30 cellular contexts compared by ENCODE assay signal in genomic region chr6:18039481-18039880, GRCh38. TPM values are rescaled to one million over a fixed set of nuclear protein-coding genes. Genes with fewer than 3 reads are reported as not detected.
"Had no signal": no experiment of that assay in that cellular context is flagged by ENCODE, and none has a peak within 500 bp of the region (broad histone marks: within the 10 kb centered on the region; RNA-seq: fewer than 3 reads in every experiment).

No MANE protein-coding gene starts in this region.

- H3K79me2 ChIP-seq: parathyroid adenoma had no signal

- H3K4me2 ChIP-seq: smooth muscle cell had no signal

- DNase-seq: activated CD4-positive, alpha-beta T cell treated with anti-CD3 and anti-CD28 coated beads for 48 hours; activated CD4-positive, alpha-beta T cell treated with anti-CD3 and anti-CD28 coated beads, Interleukin-2, amount 50 U/mL, for 48 hours; activated CD8-positive, alpha-beta memory T cell treated with anti-CD3 and anti-CD28 coated beads for 24 hours; activated effector memory CD4-positive, alpha-beta T cell treated with Interleukin-2 at 50 U/mL for 16 hours; activated naive CD4-positive, alpha-beta T cell treated with anti-CD3 and anti-CD28 coated beads for 36 hours; activated naive CD8-positive, alpha-beta T cell treated with anti-CD3 and anti-CD28 coated beads for 36 hours; adrenal gland; aorta; brain microvascular endothelial cell; dorsolateral prefrontal cortex; effector memory CD4-positive, alpha-beta T cell; erythroblast; foreskin melanocyte; left ventricle myocardium inferior; naive thymus-derived CD4-positive, alpha-beta T cell; stimulated activated CD4-positive, alpha-beta T cell treated with anti-CD3 and anti-CD28 coated beads, Interleukin-1b, Interleukin-23, amount 100 ng/mL, for 48 hours; stimulated activated CD4-positive, alpha-beta T cell treated with anti-CD3 and anti-CD28 coated beads, Interleukin-4, amount 100 ng/mL, for 4 hours; stimulated activated CD8-positive, alpha-beta memory T cell treated with anti-CD3 and anti-CD28 coated beads, Interleukin-4, amount 100 ng/mL, for 48 hours; stimulated activated naive CD8-positive, alpha-beta T cell treated with anti-CD3 and anti-CD28 coated beads, Interleukin-15, amount 100 ng/mL, for 72 hours; T-helper 17 cell; T1000; WERI-Rb-1 had no signal

- H3K27me3 ChIP-seq: adrenal gland, brain microvascular endothelial cell, dorsolateral prefrontal cortex, right atrium auricular region, suprapubic skin, tibial nerve had no signal

- H3K27ac ChIP-seq: adrenal gland, brain microvascular endothelial cell, dorsolateral prefrontal cortex, left ventricle myocardium inferior, parathyroid adenoma, right atrium auricular region, suprapubic skin, tibial nerve, WERI-Rb-1 had no signal

- H3K36me3 ChIP-seq: adrenal gland, brain microvascular endothelial cell, left ventricle myocardium inferior, right atrium auricular region, suprapubic skin, tibial nerve, WERI-Rb-1 had no signal

- H3K4me1 ChIP-seq: parathyroid adenoma had no signal

- H3K4me3 ChIP-seq: adrenal gland, coronary artery, dorsolateral prefrontal cortex, left ventricle myocardium inferior, right atrium auricular region, smooth muscle cell, suprapubic skin, tibial nerve had no signal

- ATAC-seq: activated CD4-positive, CD25-positive, alpha-beta regulatory T cell treated with anti-CD3 and anti-CD28 coated beads, Interleukin-2, amount 50 U/mL, for 24 hours; naive thymus-derived CD4-positive, alpha-beta T cell; stimulated activated memory B cell treated with anti-CD40 and anti-IgM and Interleukin-4, amounts not matched to agents 10 μg/mL and 1 μg/mL and 100 μg/mL, for 72 hours; stimulated activated naive CD8-positive, alpha-beta T cell treated with anti-CD3 and anti-CD28 coated beads, Interleukin-15, amount 100 ng/mL, for 72 hours; T-helper 17 cell had no signal

- H2AFZ ChIP-seq: parathyroid adenoma had no signal

- H3K9me3 ChIP-seq: adrenal gland, left ventricle myocardium inferior, right atrium auricular region, suprapubic skin, tibial nerve had no signal

- H3K9ac ChIP-seq: parathyroid adenoma had no signal

RNA-seq across cellular contexts. Expression of gene KIF13A, which starts 52.0 kb away (rescaled TPM):
- total RNA-seq: activated naive CD4-positive, alpha-beta T cell treated with anti-CD3 and anti-CD28 coated beads for 36 hours; activated naive CD8-positive, alpha-beta T cell treated with anti-CD3 and anti-CD28 coated beads for 36 hours had no signal
- polyA plus RNA-seq: naive thymus-derived CD4-positive, alpha-beta T cell had no signal
